1 cellular context compared by ENCODE assay signal in the genomic region with DNA sequence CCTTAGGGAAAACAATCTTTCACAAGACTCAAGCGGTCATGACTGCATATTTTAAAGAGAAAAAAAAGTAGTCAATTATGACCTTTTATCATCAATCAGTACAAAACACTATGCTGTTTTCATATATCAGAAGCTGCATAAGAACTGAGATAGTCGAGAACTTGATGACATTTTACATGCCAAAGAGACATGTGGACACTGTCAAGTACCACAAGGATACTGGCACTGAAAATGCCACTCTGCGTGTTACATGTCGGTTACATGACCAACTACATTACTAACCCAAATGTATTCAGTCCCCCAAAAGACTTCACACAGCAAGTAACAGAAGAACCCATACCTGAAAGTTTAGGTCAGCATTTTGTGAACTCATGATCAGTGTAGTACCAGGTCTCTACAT.
TF ChIP-seq lines count a peak whose summit lies in the region.

No MANE protein-coding gene starts in this region.

TF ChIP-seq in SK-N-SH treated with all-trans-retinoic acid at 6 μM for 48 hours, 23 proteins besides CTCF, POLR2A, EP300 and RAD21 (continued from another document):
- TF ChIP-seq, protein P1, sequence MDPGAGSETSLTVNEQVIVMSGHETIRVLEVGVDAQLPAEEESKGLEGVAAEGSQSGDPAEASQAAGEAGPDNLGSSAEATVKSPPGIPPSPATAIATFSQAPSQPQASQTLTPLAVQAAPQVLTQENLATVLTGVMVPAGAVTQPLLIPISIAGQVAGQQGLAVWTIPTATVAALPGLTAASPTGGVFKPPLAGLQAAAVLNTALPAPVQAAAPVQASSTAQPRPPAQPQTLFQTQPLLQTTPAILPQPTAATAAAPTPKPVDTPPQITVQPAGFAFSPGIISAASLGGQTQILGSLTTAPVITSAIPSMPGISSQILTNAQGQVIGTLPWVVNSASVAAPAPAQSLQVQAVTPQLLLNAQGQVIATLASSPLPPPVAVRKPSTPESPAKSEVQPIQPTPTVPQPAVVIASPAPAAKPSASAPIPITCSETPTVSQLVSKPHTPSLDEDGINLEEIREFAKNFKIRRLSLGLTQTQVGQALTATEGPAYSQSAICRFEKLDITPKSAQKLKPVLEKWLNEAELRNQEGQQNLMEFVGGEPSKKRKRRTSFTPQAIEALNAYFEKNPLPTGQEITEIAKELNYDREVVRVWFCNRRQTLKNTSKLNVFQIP (CRISPR knock-in tag; IDR thresholded peaks at IDR 0.05; ENCODE audit: borderline replicate concordance, low read depth): no peak
TF ChIP-seq in SK-N-SH treated with all-trans-retinoic acid at 6 μM for 48 hours: peak in this region for 0.
